ENCODE assay signal across 9 cellular contexts in genomic region chr10:99234739-99235468, GRCh38. TPM values are rescaled to one million over a fixed set of nuclear protein-coding genes. Genes with fewer than 3 reads are reported as not detected.
DNase-seq lines count a peak whose midpoint lies in the region; ATAC-seq, FAIRE-seq and TF ChIP-seq lines count a peak whose summit lies in the region.
"Had no signal": no experiment of that assay in that cellular context is flagged by ENCODE, and none has a peak within 500 bp of the region (broad histone marks: within the 10 kb centered on the region; RNA-seq: fewer than 3 reads in every experiment).

No MANE protein-coding gene starts in this region.

- intact Hi-C loops in ascending aorta (cut with DNase I) (loop anchor here (5.0 to 10.0 kb wide), 2 partner anchors 197 to 270 kb away; partner anchors contain the start of gene GOT1), kidney (cut with DNase I) (no loop called here)
- intact Hi-C loops in activated CD4-positive, alpha-beta memory T cell treated with anti-CD3 and anti-CD28 coated beads for 36 hours (cut with micrococcal nuclease), result loop anchor here (5.0 kb wide), 1 partner anchor 297 kb away; the partner anchor contains the start of gene NKX2-3

- no peak for DNase-seq in activated CD4-positive, alpha-beta T cell treated with anti-CD3 and anti-CD28 coated beads, Interleukin-2, amount 10 ng/mL, durations not matched to agents 7 days and 5 days
- DNase-seq in activated CD4-positive, alpha-beta T cell treated with anti-CD3 and anti-CD28 coated beads for 48 hours, result no peak
- DNase-seq in ascending aorta (ENCODE audit: low spot score in 2 of 2), result no peak
- no peak for DNase-seq in kidney
- DNase-seq in thoracic aorta (ENCODE audit: low spot score), result no peak
- no peak for DNase-seq in activated CD4-positive, alpha-beta memory T cell treated with anti-CD3 and anti-CD28 coated beads for 36 hours

- peak overlapping the region; percentile 6 for H3K4me3 Mint-ChIP-seq in activated CD4-positive, alpha-beta T cell treated with anti-CD3 and anti-CD28 coated beads, Interleukin-2, amount 10 ng/mL, durations not matched to agents 7 days and 5 days
- H3K4me3 Mint-ChIP-seq in activated CD4-positive, alpha-beta memory T cell treated with anti-CD3 and anti-CD28 coated beads for 36 hours, result no peak overlapping the region

- ATAC-seq in thoracic aorta (ENCODE audit: insufficient number of reproducible peaks, low FRiP score, low read depth), result no peak
- ATAC-seq in GM18867 (IDR thresholded peaks at IDR 0.05; ENCODE audit: unreplicated experiment), result no peak
- ATAC-seq in HG03439 (IDR thresholded peaks at IDR 0.05; ENCODE audit: unreplicated experiment), result no peak

- H3K4me1 Mint-ChIP-seq in activated CD4-positive, alpha-beta T cell treated with anti-CD3 and anti-CD28 coated beads, Interleukin-2, amount 10 ng/mL, durations not matched to agents 7 days and 5 days, result peaks cover 21% of the 10 kb centered on the region
- H3K4me1 Mint-ChIP-seq in activated CD4-positive, alpha-beta memory T cell treated with anti-CD3 and anti-CD28 coated beads for 36 hours (ENCODE audit: low read depth), result peaks cover 31% of the 10 kb centered on the region

- no peaks in the 10 kb centered on the region for H3K36me3 Mint-ChIP-seq in activated CD4-positive, alpha-beta T cell treated with anti-CD3 and anti-CD28 coated beads, Interleukin-2, amount 10 ng/mL, durations not matched to agents 7 days and 5 days (ENCODE audit: low read depth)
- no peaks in the 10 kb centered on the region for H3K36me3 Mint-ChIP-seq in activated CD4-positive, alpha-beta memory T cell treated with anti-CD3 and anti-CD28 coated beads for 36 hours

- H3K4me1 ChIP-seq in ascending aorta (peaks cover 3 to 8% of the 10 kb centered on the region in 2 donors), kidney (ENCODE audit: control insufficient read depth in 1 of 2, insufficient read depth in 1 of 2, low read depth in 1 of 2, low read length in 2 of 2) (peaks cover 0 to 9% of the 10 kb centered on the region in 2 donors), thoracic aorta (ENCODE audit: control insufficient read depth in 1 of 2, low read depth in 2 of 2) (peaks cover 20 to 33% of the 10 kb centered on the region in 2 donors)

- H3K27me3 ChIP-seq in ascending aorta, result peaks cover 5% of the 10 kb centered on the region
- H3K27me3 ChIP-seq in thoracic aorta (replicated peaks; ENCODE audit: insufficient read depth), result no peaks in the 10 kb centered on the region

- TF ChIP-seq CTCF in ascending aorta (IDR thresholded peaks at IDR 0.05) (no peak), kidney (IDR thresholded peaks at IDR 0.05; ENCODE audit: borderline replicate concordance, extremely low read depth, insufficient read depth) (no peak), thoracic aorta (IDR thresholded peaks at IDR 0.05) (no peak)

- H3K9me3 Mint-ChIP-seq in activated CD4-positive, alpha-beta T cell treated with anti-CD3 and anti-CD28 coated beads, Interleukin-2, amount 10 ng/mL, durations not matched to agents 7 days and 5 days, result no peaks in the 10 kb centered on the region
- no peaks in the 10 kb centered on the region for H3K9me3 Mint-ChIP-seq in activated CD4-positive, alpha-beta memory T cell treated with anti-CD3 and anti-CD28 coated beads for 36 hours

- H3K27ac ChIP-seq in ascending aorta (peak overlapping the region in 1 of 2 donors; percentile 49), kidney (ENCODE audit: low read depth in 2 of 2, low read length in 2 of 2) (no peak overlapping the region), thoracic aorta (peak overlapping the region; percentile 27 to 35)

- FAIRE-seq in kidney (lab: Jason Lieb, UNC), result no peak
- FAIRE-seq: bronchial epithelial cell had no signal

- H3K27me3 Mint-ChIP-seq in activated CD4-positive, alpha-beta T cell treated with anti-CD3 and anti-CD28 coated beads, Interleukin-2, amount 10 ng/mL, durations not matched to agents 7 days and 5 days, result peaks cover 79% of the 10 kb centered on the region
- H3K27me3 Mint-ChIP-seq in activated CD4-positive, alpha-beta memory T cell treated with anti-CD3 and anti-CD28 coated beads for 36 hours, result peaks cover 65% of the 10 kb centered on the region

- peak overlapping the region; percentile 52 for H3K27ac Mint-ChIP-seq in activated CD4-positive, alpha-beta T cell treated with anti-CD3 and anti-CD28 coated beads, Interleukin-2, amount 10 ng/mL, durations not matched to agents 7 days and 5 days
- no peak overlapping the region for H3K27ac Mint-ChIP-seq in activated CD4-positive, alpha-beta memory T cell treated with anti-CD3 and anti-CD28 coated beads for 36 hours

- POLR2A ChIA-PET in activated CD4-positive, alpha-beta T cell treated with anti-CD3 and anti-CD28 coated beads, Interleukin-2, amount 10 ng/mL, durations not matched to agents 7 days and 5 days (lab: Charles Lee), result no interaction called here
- POLR2A ChIA-PET in activated CD4-positive, alpha-beta memory T cell treated with anti-CD3 and anti-CD28 coated beads for 36 hours (lab: Charles Lee), result interaction anchor here (0.5 kb wide), 1 partner anchor 400 kb away, joined by 5 read pairs; no protein-coding TSS in a partner anchor

- no peaks in the 10 kb centered on the region for H3K36me3 ChIP-seq in ascending aorta
- no peaks in the 10 kb centered on the region for H3K36me3 ChIP-seq in kidney (ENCODE audit: control insufficient read depth in 1 of 2, insufficient read depth in 2 of 2, low read length in 2 of 2)
- H3K36me3 ChIP-seq in thoracic aorta, result no peaks in the 10 kb centered on the region

- CTCF ChIA-PET in activated CD4-positive, alpha-beta T cell treated with anti-CD3 and anti-CD28 coated beads, Interleukin-2, amount 10 ng/mL, durations not matched to agents 7 days and 5 days (lab: Charles Lee), result no interaction called here
- CTCF ChIA-PET in activated CD4-positive, alpha-beta memory T cell treated with anti-CD3 and anti-CD28 coated beads for 36 hours (lab: Charles Lee), result no interaction called here

- H3K9me3 ChIP-seq in ascending aorta (no peaks in the 10 kb centered on the region), kidney (ENCODE audit: control insufficient read depth in 1 of 2, low read length in 2 of 2) (no peaks in the 10 kb centered on the region), thoracic aorta (no peaks in the 10 kb centered on the region)

- no peak overlapping the region for H3K9ac ChIP-seq in kidney (ENCODE audit: low read length in 2 of 2)

- peak overlapping the region; percentile 64 to 81 for H3K4me3 ChIP-seq in ascending aorta
- H3K4me3 ChIP-seq in kidney (ENCODE audit: low read length in 2 of 2), result peak overlapping the region; percentile 47 to 61
- peak overlapping the region; percentile 79 for H3K4me3 ChIP-seq in thoracic aorta

RNA-seq across cellular contexts. Expression of gene HPSE2, which starts 0.7 kb away (rescaled TPM):
- not detected for total RNA-seq in activated CD4-positive, alpha-beta T cell treated with anti-CD3 and anti-CD28 coated beads, Interleukin-2, amount 10 ng/mL, durations not matched to agents 7 days and 5 days
- total RNA-seq in ascending aorta (not detected), kidney (3.0 TPM), thoracic aorta (1 to 10 TPM; 1.1 to 1.8 TPM)
- polyA plus RNA-seq in kidney (ENCODE audit: insufficient read depth, low read depth, low replicate concordance), result 1.4 TPM
- total RNA-seq in activated CD4-positive, alpha-beta memory T cell treated with anti-CD3 and anti-CD28 coated beads for 36 hours, result not detected
- total RNA-seq: bronchial epithelial cell had no signal

Comparison
In these comparisons a context has a peak if more than half of its experiments do, and no peak if none do; other contexts are left out.
1. H3K27ac ChIP-seq: peak in thoracic aorta (2 of 2); none in kidney (0 of 2).
2. Peak in every context shown above with its lines, with median percentiles within 50 percentile points of each other: H3K4me3 ChIP-seq.